ENCODE assay signal across 16 cellular contexts in genomic region chr16:27670071-27670825, GRCh38.
DNase-seq lines count a peak whose midpoint lies in the region; TF ChIP-seq lines count a peak whose summit lies in the region.
"Had no signal": no experiment of that assay in that cellular context is flagged by ENCODE, and none has a peak within 500 bp of the region (broad histone marks: within the 10 kb centered on the region; RNA-seq: fewer than 3 reads in every experiment).

No MANE protein-coding gene starts in this region.

- H3K4me2 ChIP-seq in hepatocyte = no peak overlapping the region
- H3K4me2 ChIP-seq: GM23338 had no signal

- peaks cover 9% of the 10 kb centered on the region for H3K4me1 Mint-ChIP-seq in mesothelial cell of epicardium

- 63% methylated on average over 8 of the region's 8 CpGs for WGBS in hepatocyte (ENCODE audit: low lambda C conversion rate, missing lambda C conversion rate)

- no peak overlapping the region for H3K9ac ChIP-seq in endocrine pancreas (ENCODE audit: control insufficient read depth, insufficient read depth, low read length)

- peaks cover 32% of the 10 kb centered on the region for H3K36me3 Mint-ChIP-seq in mesothelial cell of epicardium

- no peaks in the 10 kb centered on the region for H3K79me2 ChIP-seq in hepatocyte

- H3K27ac ChIP-seq in vagina (no peak overlapping the region), hepatocyte (no peak overlapping the region)
- H3K27ac ChIP-seq: C4-2B had no signal

- no peaks in the 10 kb centered on the region for H3K9me2 ChIP-seq in hepatocyte (replicated peaks; ENCODE audit: insufficient read depth)

- no peak for TF ChIP-seq POLR2A in vagina (IDR thresholded peaks at IDR 0.05)

- H3K9me3 ChIP-seq in endocrine pancreas (ENCODE audit: control insufficient read depth, low read length) (no peaks in the 10 kb centered on the region), vagina (no peaks in the 10 kb centered on the region), hepatocyte (ENCODE audit: low read depth) (no peaks in the 10 kb centered on the region)
- H3K9me3 ChIP-seq: Caco-2 had no signal

- peak overlapping the region; percentile 6 for H3K4me3 ChIP-seq in endocrine pancreas (ENCODE audit: control insufficient read depth, insufficient read depth, low read length)
- H3K4me3 ChIP-seq in foreskin fibroblast (ENCODE audit: low read depth in 1 of 2, low read length in 2 of 2) = no peak overlapping the region
- no peak overlapping the region for H3K4me3 ChIP-seq in vagina
- no peak overlapping the region for H3K4me3 ChIP-seq in hepatocyte
- H3K4me3 ChIP-seq: GM23338 had no signal

- intact Hi-C loops in vagina (cut with DNase I) = no loop called here

- peak; percentile 30 for DNase-seq in NCI-H2171 (lab: John Stamatoyannopoulos, UW)
- peak; percentile 76 for DNase-seq in NCI-H2171 treated with DMSO at 0.1 percent for 48 hours (lab: John Stamatoyannopoulos, UW)
- DNase-seq in mesothelial cell of epicardium (ENCODE audit: low spot score in 2 of 2, unreplicated experiment in 2 of 2) = no peak
- DNase-seq in foreskin fibroblast = no peak
- no peak for DNase-seq in vagina (ENCODE audit: extremely low spot score in 2 of 2)
- no peak for DNase-seq in hepatocyte (ENCODE audit: low spot score)
- DNase-seq: ACHN; AML-193; Caco-2; CD4-positive, alpha-beta T cell; DMS79 treated with DMSO at 0.1 percent for 48 hours; GF-D8; HCEC 1CT had no signal

- no peaks in the 10 kb centered on the region for H3K4me1 ChIP-seq in endocrine pancreas (ENCODE audit: control insufficient read depth, insufficient read depth, low read length)
- no peaks in the 10 kb centered on the region for H3K4me1 ChIP-seq in vagina
- no peaks in the 10 kb centered on the region for H3K4me1 ChIP-seq in hepatocyte (ENCODE audit: insufficient read depth)

- H4K20me1 ChIP-seq in hepatocyte (ENCODE audit: insufficient read depth, poor library complexity, severe bottlenecking) = no peaks in the 10 kb centered on the region

- H3K9me3 Mint-ChIP-seq in mesothelial cell of epicardium = peaks cover 9% of the 10 kb centered on the region
- H3K9me3 Mint-ChIP-seq: CD4-positive, alpha-beta T cell had no signal

- H3K27ac Mint-ChIP-seq in mesothelial cell of epicardium = peak overlapping the region; percentile 2
- H3K27ac Mint-ChIP-seq: CD4-positive, alpha-beta T cell; GM23338 had no signal

- TF ChIP-seq CTCF in mesothelial cell of epicardium (IDR thresholded peaks at IDR 0.05; ENCODE audit: unreplicated experiment) (no peak), foreskin fibroblast (IDR thresholded peaks at IDR 0.05; ENCODE audit: low read depth, low read length) (no peak), vagina (IDR thresholded peaks at IDR 0.05) (no peak), hepatocyte (IDR thresholded peaks at IDR 0.05; ENCODE audit: poor library complexity) (no peak)

- no peaks in the 10 kb centered on the region for H3K27me3 ChIP-seq in endocrine pancreas (ENCODE audit: control insufficient read depth, insufficient read depth, low read length)
- no peaks in the 10 kb centered on the region for H3K27me3 ChIP-seq in vagina
- no peaks in the 10 kb centered on the region for H3K27me3 ChIP-seq in hepatocyte

- no peaks in the 10 kb centered on the region for H3K36me3 ChIP-seq in endocrine pancreas (ENCODE audit: control insufficient read depth, insufficient read depth, low read length)
- no peaks in the 10 kb centered on the region for H3K36me3 ChIP-seq in vagina
- H3K36me3 ChIP-seq in hepatocyte (replicated peaks; ENCODE audit: insufficient read depth, low read depth) = no peaks in the 10 kb centered on the region

- H2AFZ ChIP-seq in hepatocyte = no peak overlapping the region
- H2AFZ ChIP-seq: GM23338 had no signal

- no peaks in the 10 kb centered on the region for H3K27me3 Mint-ChIP-seq in mesothelial cell of epicardium (ENCODE audit: low read depth)
- H3K27me3 Mint-ChIP-seq: CD4-positive, alpha-beta T cell had no signal

- no peak overlapping the region for H3K4me3 Mint-ChIP-seq in mesothelial cell of epicardium
- H3K4me3 Mint-ChIP-seq: CD4-positive, alpha-beta T cell; GM23338 had no signal

Comparison
In these comparisons a context has a peak if more than half of its experiments do, and no peak if none do; other contexts are left out.
1. DNase-seq: peak in NCI-H2171 (single experiment) and NCI-H2171 treated with DMSO at 0.1 percent for 48 hours (single experiment); none in mesothelial cell of epicardium (0 of 2), foreskin fibroblast (0 of 2), vagina (0 of 2) and hepatocyte (single experiment).